1 cellular context compared by ENCODE assay signal in genomic region chr13:113874579-113875428, GRCh38.
TF ChIP-seq lines count a peak whose summit lies in the region.

No MANE protein-coding gene starts in this region.

TF ChIP-seq in HEK293, 187 proteins besides CTCF, POLR2A, EP300 and RAD21 (continued from another document):
- TF ChIP-seq GLIS1 (tag by site-specific recombination; IDR thresholded peaks at IDR 0.05) (0 out of 2 replicates have a peak, but pooled peaks have one; percentile 38), EGR2 (tag by site-specific recombination; IDR thresholded peaks at IDR 0.05; ENCODE audit: low read depth) (no peak), ZNF76 (tag by site-specific recombination; IDR thresholded peaks at IDR 0.05; ENCODE audit: borderline replicate concordance, low read depth) (no peak), ZNF837 (tag by site-specific recombination; IDR thresholded peaks at IDR 0.05) (no peak)
